In genomic region chr5:61569353-61569752, GRCh38 we compare ENCODE assay signal across 20 cellular contexts.
"Had no signal": no experiment of that assay in that cellular context is flagged by ENCODE, and none has a peak within 500 bp of the region (broad histone marks: within the 10 kb centered on the region; RNA-seq: fewer than 3 reads in every experiment).

No MANE protein-coding gene starts in this region.

- H3K27me3 ChIP-seq: adrenal gland, cardiac muscle cell, esophagus squamous epithelium, foreskin keratinocyte, tibial artery had no signal

- DNase-seq: activated CD4-positive, alpha-beta T cell treated with anti-CD3 and anti-CD28 coated beads, Interleukin-2, amount 50 U/mL, for 4 hours; activated gamma-delta T cell treated with Interleukin-2 at 50 U/mL for 16 hours; effector memory CD8-positive, alpha-beta T cell; esophagus squamous epithelium; foreskin keratinocyte; head of caudate nucleus; immature natural killer cell; lower lobe of right lung; naive thymus-derived CD8-positive, alpha-beta T cell; stimulated activated CD4-positive, alpha-beta T cell treated with anti-CD3 and anti-CD28 coated beads, Interleukin-12 subunit alpha, Interleukin-12 subunit beta, amount 100 ng/mL, for 4 hours; stimulated activated CD4-positive, alpha-beta T cell treated with anti-CD3 and anti-CD28 coated beads, Interleukin-1b, Interleukin-23, amount 100 ng/mL, for 48 hours; stimulated activated CD8-positive, alpha-beta memory T cell treated with anti-CD3 and anti-CD28 coated beads, Interleukin-4, amount 100 ng/mL, for 48 hours; stimulated activated naive CD4-positive, alpha-beta T cell; T-helper 2 cell; tibial artery; WERI-Rb-1 had no signal

- H3K4me1 Mint-ChIP-seq: immature natural killer cell; naive thymus-derived CD8-positive, alpha-beta T cell had no signal

- H3K4me3 ChIP-seq: adrenal gland, cardiac muscle cell, esophagus squamous epithelium, lower lobe of right lung, tibial artery had no signal

- H3K9me3 Mint-ChIP-seq: effector memory CD8-positive, alpha-beta T cell; immature natural killer cell; naive thymus-derived CD8-positive, alpha-beta T cell had no signal

- H3K9me3 ChIP-seq: adrenal gland, esophagus squamous epithelium, lower lobe of right lung, tibial artery had no signal

- H3K36me3 Mint-ChIP-seq: activated naive CD4-positive, alpha-beta T cell treated with anti-CD3 and anti-CD28 coated beads, Interleukin-2, amount 50 U/mL, for 72 hours; immature natural killer cell; naive thymus-derived CD8-positive, alpha-beta T cell had no signal

- ATAC-seq: activated naive CD4-positive, alpha-beta T cell treated with anti-CD3 and anti-CD28 coated beads, Interleukin-2, amount 50 U/mL, for 72 hours; effector memory CD8-positive, alpha-beta T cell; foreskin keratinocyte; lower lobe of right lung; naive thymus-derived CD8-positive, alpha-beta T cell had no signal

- H3K27ac Mint-ChIP-seq: effector memory CD8-positive, alpha-beta T cell; immature natural killer cell had no signal

- H3K36me3 ChIP-seq: adrenal gland, cardiac muscle cell, esophagus squamous epithelium, lower lobe of right lung, tibial artery, WERI-Rb-1 had no signal

- H3K4me3 Mint-ChIP-seq: effector memory CD8-positive, alpha-beta T cell; immature natural killer cell; naive thymus-derived CD8-positive, alpha-beta T cell had no signal

- H3K27ac ChIP-seq: adrenal gland, cardiac muscle cell, esophagus squamous epithelium, foreskin keratinocyte, lower lobe of right lung, parathyroid adenoma, tibial artery, WERI-Rb-1 had no signal

- H3K4me1 ChIP-seq: adrenal gland, esophagus squamous epithelium, foreskin keratinocyte, lower lobe of right lung, parathyroid adenoma, tibial artery had no signal
